In the genomic region with DNA sequence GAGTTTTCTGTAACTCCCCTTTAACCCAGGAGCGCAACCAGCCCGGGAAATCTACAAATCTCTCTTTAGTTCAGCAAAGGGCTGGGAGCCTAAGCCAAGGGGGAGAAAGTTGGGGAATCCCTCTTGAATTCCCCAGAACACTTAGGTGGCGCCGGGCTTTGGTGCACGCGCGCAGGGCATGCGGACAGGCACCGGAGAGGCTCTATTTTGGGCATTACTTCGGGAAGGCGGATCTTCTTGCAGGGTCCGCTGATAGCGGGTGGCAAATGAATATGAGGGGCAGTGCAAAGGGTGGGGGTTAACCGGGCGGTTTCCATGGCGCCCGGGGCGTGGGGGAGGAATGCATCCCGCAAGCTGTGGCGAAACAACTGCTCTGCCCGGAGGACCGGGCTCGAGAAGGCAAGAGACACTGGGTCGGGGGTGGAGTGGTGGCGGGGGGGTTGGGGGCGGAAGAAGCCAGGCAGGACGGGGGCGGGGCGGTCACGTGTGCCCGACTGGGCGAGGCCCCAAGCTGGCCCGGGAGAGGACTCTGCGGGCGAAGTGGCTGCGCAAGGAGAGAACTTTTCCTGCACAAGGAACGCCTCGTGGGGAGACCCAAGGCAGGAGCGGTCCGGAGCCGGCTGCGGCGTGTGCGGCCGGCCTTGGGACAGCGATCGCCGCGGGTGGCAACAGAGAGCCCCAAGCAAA, we compare ENCODE assay signal across 8 cellular contexts. TPM values are rescaled to one million over a fixed set of nuclear protein-coding genes. Genes with fewer than 3 reads are reported as not detected.
DNase-seq lines count a peak whose midpoint lies in the region; ATAC-seq and TF ChIP-seq lines count a peak whose summit lies in the region.

A gene with protein sequence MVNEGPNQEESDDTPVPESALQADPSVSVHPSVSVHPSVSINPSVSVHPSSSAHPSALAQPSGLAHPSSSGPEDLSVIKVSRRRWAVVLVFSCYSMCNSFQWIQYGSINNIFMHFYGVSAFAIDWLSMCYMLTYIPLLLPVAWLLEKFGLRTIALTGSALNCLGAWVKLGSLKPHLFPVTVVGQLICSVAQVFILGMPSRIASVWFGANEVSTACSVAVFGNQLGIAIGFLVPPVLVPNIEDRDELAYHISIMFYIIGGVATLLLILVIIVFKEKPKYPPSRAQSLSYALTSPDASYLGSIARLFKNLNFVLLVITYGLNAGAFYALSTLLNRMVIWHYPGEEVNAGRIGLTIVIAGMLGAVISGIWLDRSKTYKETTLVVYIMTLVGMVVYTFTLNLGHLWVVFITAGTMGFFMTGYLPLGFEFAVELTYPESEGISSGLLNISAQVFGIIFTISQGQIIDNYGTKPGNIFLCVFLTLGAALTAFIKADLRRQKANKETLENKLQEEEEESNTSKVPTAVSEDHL (plus strand): TSS at position 522 of the 687 bp plus-strand sequence. CDS start 353 bp downstream, outside the sequence.

- peak; percentile 83 for DNase-seq in GM10248 (ENCODE audit: extremely low spot score)
- DNase-seq in NCI-H524 treated with DMSO at 0.1 percent for 48 hours (lab: John Stamatoyannopoulos, UW), result peak; percentile 50
- peak; percentile 38 for DNase-seq in activated T-cell treated with anti-CD3 and anti-CD28 coated beads for 48 hours (ENCODE audit: low read depth)
- peak; percentile 87 to 89 (median 88) for DNase-seq in mucosa of descending colon
- peak; percentile 29 to 72 for DNase-seq in stimulated activated effector memory CD8-positive, alpha-beta T cell treated with anti-CD3 and anti-CD28 coated beads, Interleukin-12 subunit alpha, Interleukin-12 subunit beta, amount 100 ng/mL, for 72 hours (ENCODE audit: low spot score in 2 of 2)
- DNase-seq in DMS153 treated with DMSO at 0.1 percent for 48 hours (lab: John Stamatoyannopoulos, UW; ENCODE audit: unreplicated experiment), result no peak

- ATAC-seq in HG02759 (IDR thresholded peaks at IDR 0.05; ENCODE audit: unreplicated experiment) (peak; percentile 53), mucosa of descending colon (peak; percentile 81)
- ATAC-seq in stimulated activated effector memory CD8-positive, alpha-beta T cell treated with anti-CD3 and anti-CD28 coated beads, Interleukin-12 subunit alpha, Interleukin-12 subunit beta, amount 100 ng/mL, for 72 hours, result peak; percentile 74

- POLR2A ChIA-PET in GM10248 (lab: Yijun Ruan, JAX), result interaction anchor here (0.7 kb wide), 1 partner anchor 404 kb away, joined by 3 read pairs; no protein-coding TSS in a partner anchor

- CTCF ChIA-PET in GM10248 (lab: Yijun Ruan, JAX), result interaction anchor here (0.8 to 14.1 kb wide), 34 partner anchors 9 to 760 kb away, joined by 3 to 312 read pairs (median 7); a partner anchor contains a TSS

- H3K4me3 ChIP-seq in esophagus (ENCODE audit: low read depth in 1 of 2, low read length in 2 of 2) (peak within 1 kb of the TSS; percentile 50 to 62), mucosa of descending colon (peak within 1 kb of the TSS; percentile 18)

- peaks cover 27% of the 10 kb centered on the region for H3K4me1 Mint-ChIP-seq in stimulated activated effector memory CD8-positive, alpha-beta T cell treated with anti-CD3 and anti-CD28 coated beads, Interleukin-12 subunit alpha, Interleukin-12 subunit beta, amount 100 ng/mL, for 72 hours

- no peak within 1 kb of the TSS for H3K4me3 Mint-ChIP-seq in stimulated activated effector memory CD8-positive, alpha-beta T cell treated with anti-CD3 and anti-CD28 coated beads, Interleukin-12 subunit alpha, Interleukin-12 subunit beta, amount 100 ng/mL, for 72 hours

- H3K9me3 ChIP-seq in esophagus (ENCODE audit: control insufficient read depth in 2 of 2, insufficient read depth in 1 of 2, low read depth in 1 of 2, low read length in 1 of 2), result no peaks in the 10 kb centered on the region
- no peaks in the 10 kb centered on the region for H3K9me3 ChIP-seq in mucosa of descending colon

- H3K36me3 ChIP-seq in esophagus (ENCODE audit: control insufficient read depth in 2 of 2, insufficient read depth in 2 of 2, low read length in 1 of 2), result no peaks in the 10 kb centered on the region
- no peaks in the 10 kb centered on the region for H3K36me3 ChIP-seq in mucosa of descending colon (ENCODE audit: low read depth)

- intact Hi-C loops in mucosa of descending colon (cut with DNase I, micrococcal nuclease), result loop anchor here in 1 of 2 donors (5.0 kb wide), 1 partner anchor 74 kb away; no protein-coding TSS in a partner anchor

- H3K36me3 Mint-ChIP-seq in stimulated activated effector memory CD8-positive, alpha-beta T cell treated with anti-CD3 and anti-CD28 coated beads, Interleukin-12 subunit alpha, Interleukin-12 subunit beta, amount 100 ng/mL, for 72 hours, result no peaks in the 10 kb centered on the region

- peak within 1 kb of the TSS; percentile 80 for H3K27ac Mint-ChIP-seq in stimulated activated effector memory CD8-positive, alpha-beta T cell treated with anti-CD3 and anti-CD28 coated beads, Interleukin-12 subunit alpha, Interleukin-12 subunit beta, amount 100 ng/mL, for 72 hours

- H3K4me1 ChIP-seq in esophagus (ENCODE audit: control insufficient read depth in 2 of 2, insufficient read depth in 2 of 2, low read length in 1 of 2), result peaks cover 6 to 13% of the 10 kb centered on the region in 2 donors
- peaks cover 21% of the 10 kb centered on the region for H3K4me1 ChIP-seq in mucosa of descending colon (ENCODE audit: low read depth)

- no peaks in the 10 kb centered on the region for H3K9me3 Mint-ChIP-seq in stimulated activated effector memory CD8-positive, alpha-beta T cell treated with anti-CD3 and anti-CD28 coated beads, Interleukin-12 subunit alpha, Interleukin-12 subunit beta, amount 100 ng/mL, for 72 hours

- H3K27me3 ChIP-seq in esophagus (ENCODE audit: control insufficient read depth in 1 of 2, insufficient read depth in 2 of 2, low read length in 2 of 2), result no peaks in the 10 kb centered on the region

- TF ChIP-seq CTCF in GM10248 (IDR thresholded peaks at IDR 0.05; ENCODE audit: control extremely low read depth, extremely low read depth, low read depth, missing control alignments), result no peak
- TF ChIP-seq CTCF in mucosa of descending colon (IDR thresholded peaks at IDR 0.05), result no peak

- WGBS in esophagus, 2 donors, result 0 to 1% methylated on average over 39 to 49 of the region's 49 CpGs

- peak within 1 kb of the TSS; percentile 79 to 90 for H3K27ac ChIP-seq in esophagus (ENCODE audit: low read depth in 2 of 2, low read length in 1 of 2)

RNA-seq across cellular contexts. Expression of the gene that starts here (rescaled TPM):
- 1 to 10 TPM; 1.2 to 2.2 TPM for polyA plus RNA-seq in esophagus
- 10 to 100 TPM; 19.2 to 37.5 (median 35.3) TPM for total RNA-seq in mucosa of descending colon
